Comparison of ENCODE assay signal across 1 cellular context in the genomic region with DNA sequence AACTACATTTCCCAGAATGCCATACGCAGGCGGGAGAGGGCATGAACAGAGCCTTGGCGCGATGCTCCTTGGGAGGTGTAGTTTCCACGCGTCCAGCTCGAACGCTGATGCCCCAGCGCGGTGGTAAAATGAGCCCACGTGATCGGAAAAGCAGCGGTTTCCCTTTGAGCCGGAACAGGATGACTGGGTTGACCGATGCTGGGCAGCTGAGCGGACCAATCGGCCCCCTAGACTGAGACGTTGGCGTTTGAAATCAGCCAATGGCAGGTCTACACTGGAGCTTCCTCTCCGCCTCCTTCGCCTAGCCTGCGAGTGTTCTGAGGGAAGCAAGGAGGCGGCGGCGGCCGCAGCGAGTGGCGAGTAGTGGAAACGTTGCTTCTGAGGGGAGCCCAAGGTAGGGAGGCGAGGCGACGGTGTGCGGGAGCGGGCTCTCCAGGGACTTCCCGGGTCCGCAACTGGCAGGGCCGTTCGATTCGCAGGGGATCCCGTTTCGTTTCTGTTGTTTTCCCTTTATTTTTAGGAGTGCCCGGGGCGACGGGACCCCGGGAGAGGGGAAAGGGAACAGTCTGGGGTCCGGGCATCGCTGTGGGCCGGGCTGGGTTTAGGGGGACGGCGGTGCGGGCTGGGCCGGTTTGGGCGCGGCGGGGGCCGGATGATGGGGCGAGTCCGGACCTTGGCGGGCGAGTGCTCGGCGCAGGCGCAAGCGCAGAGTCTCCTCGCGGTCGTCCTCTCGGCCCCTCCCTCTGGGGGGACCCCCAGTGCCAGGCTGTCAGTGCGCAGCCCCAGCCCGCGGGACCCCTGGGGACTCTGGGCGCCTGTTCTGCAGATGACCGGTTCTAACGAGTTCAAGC.
TF ChIP-seq lines count a peak whose summit lies in the region.

A gene with protein sequence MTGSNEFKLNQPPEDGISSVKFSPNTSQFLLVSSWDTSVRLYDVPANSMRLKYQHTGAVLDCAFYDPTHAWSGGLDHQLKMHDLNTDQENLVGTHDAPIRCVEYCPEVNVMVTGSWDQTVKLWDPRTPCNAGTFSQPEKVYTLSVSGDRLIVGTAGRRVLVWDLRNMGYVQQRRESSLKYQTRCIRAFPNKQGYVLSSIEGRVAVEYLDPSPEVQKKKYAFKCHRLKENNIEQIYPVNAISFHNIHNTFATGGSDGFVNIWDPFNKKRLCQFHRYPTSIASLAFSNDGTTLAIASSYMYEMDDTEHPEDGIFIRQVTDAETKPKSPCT (plus strand): TSS at position 311 of the 851 bp plus-strand sequence. CDS start 516 bp downstream, at position 827.

TF ChIP-seq in WTC11, 78 proteins besides CTCF, POLR2A, EP300 and RAD21 (continued from another document):
- TF ChIP-seq, protein P1, sequence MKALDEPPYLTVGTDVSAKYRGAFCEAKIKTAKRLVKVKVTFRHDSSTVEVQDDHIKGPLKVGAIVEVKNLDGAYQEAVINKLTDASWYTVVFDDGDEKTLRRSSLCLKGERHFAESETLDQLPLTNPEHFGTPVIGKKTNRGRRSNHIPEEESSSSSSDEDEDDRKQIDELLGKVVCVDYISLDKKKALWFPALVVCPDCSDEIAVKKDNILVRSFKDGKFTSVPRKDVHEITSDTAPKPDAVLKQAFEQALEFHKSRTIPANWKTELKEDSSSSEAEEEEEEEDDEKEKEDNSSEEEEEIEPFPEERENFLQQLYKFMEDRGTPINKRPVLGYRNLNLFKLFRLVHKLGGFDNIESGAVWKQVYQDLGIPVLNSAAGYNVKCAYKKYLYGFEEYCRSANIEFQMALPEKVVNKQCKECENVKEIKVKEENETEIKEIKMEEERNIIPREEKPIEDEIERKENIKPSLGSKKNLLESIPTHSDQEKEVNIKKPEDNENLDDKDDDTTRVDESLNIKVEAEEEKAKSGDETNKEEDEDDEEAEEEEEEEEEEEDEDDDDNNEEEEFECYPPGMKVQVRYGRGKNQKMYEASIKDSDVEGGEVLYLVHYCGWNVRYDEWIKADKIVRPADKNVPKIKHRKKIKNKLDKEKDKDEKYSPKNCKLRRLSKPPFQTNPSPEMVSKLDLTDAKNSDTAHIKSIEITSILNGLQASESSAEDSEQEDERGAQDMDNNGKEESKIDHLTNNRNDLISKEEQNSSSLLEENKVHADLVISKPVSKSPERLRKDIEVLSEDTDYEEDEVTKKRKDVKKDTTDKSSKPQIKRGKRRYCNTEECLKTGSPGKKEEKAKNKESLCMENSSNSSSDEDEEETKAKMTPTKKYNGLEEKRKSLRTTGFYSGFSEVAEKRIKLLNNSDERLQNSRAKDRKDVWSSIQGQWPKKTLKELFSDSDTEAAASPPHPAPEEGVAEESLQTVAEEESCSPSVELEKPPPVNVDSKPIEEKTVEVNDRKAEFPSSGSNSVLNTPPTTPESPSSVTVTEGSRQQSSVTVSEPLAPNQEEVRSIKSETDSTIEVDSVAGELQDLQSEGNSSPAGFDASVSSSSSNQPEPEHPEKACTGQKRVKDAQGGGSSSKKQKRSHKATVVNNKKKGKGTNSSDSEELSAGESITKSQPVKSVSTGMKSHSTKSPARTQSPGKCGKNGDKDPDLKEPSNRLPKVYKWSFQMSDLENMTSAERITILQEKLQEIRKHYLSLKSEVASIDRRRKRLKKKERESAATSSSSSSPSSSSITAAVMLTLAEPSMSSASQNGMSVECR (CRISPR knock-in tag; IDR thresholded peaks at IDR 0.05; ENCODE audit: borderline replicate concordance), result 0 out of 2 replicates have a peak, but pooled peaks have one; percentile 13
- TF ChIP-seq ELF4 (CRISPR knock-in tag; IDR thresholded peaks at IDR 0.05; ENCODE audit: low read depth) (no peak), CREB1 (CRISPR knock-in tag; IDR thresholded peaks at IDR 0.05) (no peak), GABPB1 (CRISPR knock-in tag; IDR thresholded peaks at IDR 0.05) (peak; percentile 66), MYBL2 (CRISPR knock-in tag; IDR thresholded peaks at IDR 0.05) (peak; percentile 99), SOX15 (CRISPR knock-in tag; IDR thresholded peaks at IDR 0.05) (no peak), CREM (CRISPR knock-in tag; IDR thresholded peaks at IDR 0.05) (peak; percentile 56; the same call in 1 of the 2 replicates), NFYB (CRISPR knock-in tag; conservative IDR thresholded peaks at IDR 0.05; ENCODE audit: low read depth) (peak; percentile 84), TEAD4 (CRISPR knock-in tag; IDR thresholded peaks at IDR 0.05) (no peak), GTF2I (CRISPR knock-in tag; conservative IDR thresholded peaks at IDR 0.05) (no peak), SP1 (CRISPR knock-in tag; conservative IDR thresholded peaks at IDR 0.05) (peak; percentile 69)
- TF ChIP-seq, protein P2, sequence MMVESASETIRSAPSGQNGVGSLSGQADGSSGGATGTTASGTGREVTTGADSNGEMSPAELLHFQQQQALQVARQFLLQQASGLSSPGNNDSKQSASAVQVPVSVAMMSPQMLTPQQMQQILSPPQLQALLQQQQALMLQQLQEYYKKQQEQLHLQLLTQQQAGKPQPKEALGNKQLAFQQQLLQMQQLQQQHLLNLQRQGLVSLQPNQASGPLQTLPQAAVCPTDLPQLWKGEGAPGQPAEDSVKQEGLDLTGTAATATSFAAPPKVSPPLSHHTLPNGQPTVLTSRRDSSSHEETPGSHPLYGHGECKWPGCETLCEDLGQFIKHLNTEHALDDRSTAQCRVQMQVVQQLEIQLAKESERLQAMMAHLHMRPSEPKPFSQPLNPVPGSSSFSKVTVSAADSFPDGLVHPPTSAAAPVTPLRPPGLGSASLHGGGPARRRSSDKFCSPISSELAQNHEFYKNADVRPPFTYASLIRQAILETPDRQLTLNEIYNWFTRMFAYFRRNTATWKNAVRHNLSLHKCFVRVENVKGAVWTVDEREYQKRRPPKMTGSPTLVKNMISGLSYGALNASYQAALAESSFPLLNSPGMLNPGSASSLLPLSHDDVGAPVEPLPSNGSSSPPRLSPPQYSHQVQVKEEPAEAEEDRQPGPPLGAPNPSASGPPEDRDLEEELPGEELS (CRISPR knock-in tag; IDR thresholded peaks at IDR 0.05), result peak; percentile 12; the same call in 1 of the 2 replicates
- TF ChIP-seq, protein P3, sequence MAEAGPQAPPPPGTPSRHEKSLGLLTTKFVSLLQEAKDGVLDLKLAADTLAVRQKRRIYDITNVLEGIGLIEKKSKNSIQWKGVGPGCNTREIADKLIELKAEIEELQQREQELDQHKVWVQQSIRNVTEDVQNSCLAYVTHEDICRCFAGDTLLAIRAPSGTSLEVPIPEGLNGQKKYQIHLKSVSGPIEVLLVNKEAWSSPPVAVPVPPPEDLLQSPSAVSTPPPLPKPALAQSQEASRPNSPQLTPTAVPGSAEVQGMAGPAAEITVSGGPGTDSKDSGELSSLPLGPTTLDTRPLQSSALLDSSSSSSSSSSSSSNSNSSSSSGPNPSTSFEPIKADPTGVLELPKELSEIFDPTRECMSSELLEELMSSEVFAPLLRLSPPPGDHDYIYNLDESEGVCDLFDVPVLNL (CRISPR knock-in tag; IDR thresholded peaks at IDR 0.05; ENCODE audit: borderline replicate concordance, low read depth), result 0 out of 2 replicates have a peak, but pooled peaks have one; percentile 59
- TF ChIP-seq, protein P4, sequence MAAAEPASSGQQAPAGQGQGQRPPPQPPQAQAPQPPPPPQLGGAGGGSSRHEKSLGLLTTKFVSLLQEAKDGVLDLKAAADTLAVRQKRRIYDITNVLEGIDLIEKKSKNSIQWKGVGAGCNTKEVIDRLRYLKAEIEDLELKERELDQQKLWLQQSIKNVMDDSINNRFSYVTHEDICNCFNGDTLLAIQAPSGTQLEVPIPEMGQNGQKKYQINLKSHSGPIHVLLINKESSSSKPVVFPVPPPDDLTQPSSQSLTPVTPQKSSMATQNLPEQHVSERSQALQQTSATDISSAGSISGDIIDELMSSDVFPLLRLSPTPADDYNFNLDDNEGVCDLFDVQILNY (CRISPR knock-in tag; IDR thresholded peaks at IDR 0.05), result peak; percentile 88
- TF ChIP-seq, protein P5, sequence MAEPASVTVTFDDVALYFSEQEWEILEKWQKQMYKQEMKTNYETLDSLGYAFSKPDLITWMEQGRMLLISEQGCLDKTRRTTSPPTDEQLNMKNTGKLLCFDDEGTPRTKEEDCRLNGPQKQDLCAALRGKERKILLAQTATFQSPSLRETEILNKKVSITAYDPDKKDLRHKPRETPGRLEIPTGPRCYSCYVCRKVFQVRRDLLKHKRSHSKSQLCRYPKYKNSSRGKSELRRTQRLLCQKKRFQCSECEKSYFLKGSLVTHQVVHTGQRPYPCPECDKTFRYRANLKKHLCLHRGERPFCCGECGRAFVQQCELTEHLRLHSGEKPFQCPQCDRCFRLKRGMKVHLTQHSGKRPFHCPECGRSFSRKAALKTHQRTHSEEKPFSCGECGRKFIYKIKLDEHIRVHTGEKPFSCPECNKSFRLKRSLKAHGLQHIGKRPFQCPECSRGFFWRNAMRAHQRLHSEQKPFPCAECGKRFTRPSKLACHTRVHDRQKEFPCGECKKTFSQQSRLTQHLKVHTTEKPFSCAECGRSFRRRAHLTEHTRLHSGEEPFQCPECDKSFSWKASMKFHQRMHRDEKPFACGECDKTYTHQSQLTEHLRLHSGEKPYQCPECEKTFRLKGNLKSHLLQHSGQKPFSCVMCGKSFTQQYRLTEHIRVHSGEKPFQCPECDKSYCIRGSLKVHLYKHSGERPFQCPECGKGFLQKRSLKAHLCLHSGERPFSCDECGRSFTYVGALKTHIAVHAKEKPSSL (CRISPR knock-in tag; conservative IDR thresholded peaks at IDR 0.05), result no peak
